Comparison of ENCODE assay signal across 8 cellular contexts in the genomic region with DNA sequence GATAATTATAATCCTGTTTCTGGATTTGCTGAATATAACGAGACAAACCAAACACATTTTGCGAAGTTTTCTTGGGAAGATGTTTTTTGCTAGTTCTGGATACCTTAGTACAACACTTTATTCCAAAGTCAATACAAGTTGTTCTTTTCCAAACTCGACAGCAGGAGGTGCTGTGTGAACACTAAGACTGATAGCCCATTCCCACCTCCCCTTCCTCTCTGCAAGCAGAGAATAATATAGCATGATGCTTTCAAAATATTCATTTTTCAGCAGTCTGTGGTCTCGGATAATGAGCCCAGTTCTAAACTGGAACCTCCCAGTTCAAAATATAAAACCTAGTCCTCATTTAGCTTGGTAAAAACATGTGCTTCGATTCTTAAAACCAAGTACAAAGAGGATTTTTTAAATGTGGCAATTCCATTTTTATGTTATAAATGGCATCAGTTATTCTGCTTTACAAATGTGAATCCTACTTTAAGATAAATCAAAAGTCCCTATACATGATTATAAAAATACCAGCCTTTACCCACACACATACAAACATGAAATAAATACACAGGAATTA.
DNase-seq lines count a peak whose midpoint lies in the region; ATAC-seq, FAIRE-seq and TF ChIP-seq lines count a peak whose summit lies in the region.

No MANE protein-coding gene starts in this region.

- H3K36me3 ChIP-seq in astrocyte (ENCODE audit: insufficient read depth, low read length) (no peaks in the 10 kb centered on the region), liver (ENCODE audit: control insufficient read depth in 4 of 4, insufficient read depth in 3 of 4, low read depth in 1 of 4, low read length in 3 of 4) (no peaks in the 10 kb centered on the region)

- H3K4me3 Mint-ChIP-seq in H9, result no peak overlapping the region
- H3K4me3 Mint-ChIP-seq in astrocyte (ENCODE audit: unreplicated experiment), result no peak overlapping the region

- peak; percentile 41 for FAIRE-seq in astrocyte (lab: Jason Lieb, UNC)

- H2AFZ ChIP-seq in H9 (ENCODE audit: low read length), result no peak overlapping the region
- no peak overlapping the region for H2AFZ ChIP-seq in astrocyte (ENCODE audit: low read depth, low read length)

- no peak overlapping the region for H2BK120ac ChIP-seq in H9 (ENCODE audit: low read depth, low read length, poor library complexity, severe bottlenecking)

- H3K27ac ChIP-seq in H9 (ENCODE audit: insufficient read length, low read depth, low read length) (no peak overlapping the region), astrocyte (ENCODE audit: low read depth, low read length) (no peak overlapping the region), liver (ENCODE audit: low read depth in 1 of 2, low read length in 2 of 2) (no peak overlapping the region)

- no CpG with 5 or more reads among the region's 5 CpGs for WGBS in H9 (ENCODE audit: extremely low coverage, insufficient read length, low lambda C conversion rate)
- 22% methylated on average over 5 of the region's 5 CpGs for WGBS in liver

- H3K4me1 Mint-ChIP-seq in H9 (peaks cover 38 to 49% of the 10 kb centered on the region in 2 experiments), astrocyte (ENCODE audit: low read depth, unreplicated experiment) (peaks cover 9% of the 10 kb centered on the region)

- H3K79me2 ChIP-seq in H9 (ENCODE audit: insufficient read depth, low read length), result no peaks in the 10 kb centered on the region
- no peaks in the 10 kb centered on the region for H3K79me2 ChIP-seq in astrocyte (ENCODE audit: insufficient read depth, low read length)

- no peaks in the 10 kb centered on the region for H3K9me3 Mint-ChIP-seq in H9
- H3K9me3 Mint-ChIP-seq in astrocyte (ENCODE audit: unreplicated experiment), result no peaks in the 10 kb centered on the region

- no peak overlapping the region for H3T11ph ChIP-seq in H9 (ENCODE audit: low read length)

- H2AK5ac ChIP-seq in H9 (ENCODE audit: insufficient read length, low read length), result no peak overlapping the region

- H3K27me3 Mint-ChIP-seq in H9 (ENCODE audit: low read depth) (no peaks in the 10 kb centered on the region), astrocyte (ENCODE audit: low read depth, unreplicated experiment) (no peaks in the 10 kb centered on the region)

- H3K4me2 ChIP-seq in H9 (ENCODE audit: insufficient read depth, insufficient read length, low read length) (no peak overlapping the region), astrocyte (ENCODE audit: low read length) (no peak overlapping the region)

- no peak overlapping the region for H4K91ac ChIP-seq in H9 (ENCODE audit: insufficient read length, low read depth, low read length)

- H3K79me1 ChIP-seq in H9 (ENCODE audit: insufficient read depth, low read depth, low read length, poor library complexity, severe bottlenecking), result no peaks in the 10 kb centered on the region

- H2BK20ac ChIP-seq in H9 (ENCODE audit: low read depth, low read length, poor library complexity, severe bottlenecking), result no peak overlapping the region

- H3K36me3 Mint-ChIP-seq in H9 (ENCODE audit: insufficient read depth in 1 of 3, low read depth in 3 of 3) (no peaks in the 10 kb centered on the region), astrocyte (ENCODE audit: low read depth, unreplicated experiment) (no peaks in the 10 kb centered on the region)

- intact Hi-C loops in left colon (cut with DNase I, micrococcal nuclease), result no loop called here

- no peak overlapping the region for H3K9ac ChIP-seq in H9 (ENCODE audit: extremely low read depth, insufficient read length, low read length)
- H3K9ac ChIP-seq in astrocyte (ENCODE audit: low read length), result no peak overlapping the region
- no peak overlapping the region for H3K9ac ChIP-seq in liver (ENCODE audit: low read depth in 1 of 2, low read length in 2 of 2)

- no peak overlapping the region for H3K23ac ChIP-seq in H9 (ENCODE audit: insufficient read length, low read depth, low read length)

- no peak overlapping the region for H4K8ac ChIP-seq in H9 (replicated peaks; ENCODE audit: insufficient read length, low read depth, low read length)

- peak; percentile 84 for TF ChIP-seq CTCF in H9 (conservative IDR thresholded peaks at IDR 0.05)
- TF ChIP-seq CTCF in astrocyte (IDR thresholded peaks at IDR 0.05; ENCODE audit: insufficient read depth, low read depth, low read length), result peak; percentile 58
- TF ChIP-seq CTCF in liver (IDR thresholded peaks at IDR 0.05; ENCODE audit: low read depth, low read length, missing input control), result peak; percentile 37

- H2BK12ac ChIP-seq in H9 (ENCODE audit: insufficient read length, low read depth, low read length), result no peak overlapping the region

- peak; percentile 60 to 68 for TF ChIP-seq RAD21 in liver (IDR thresholded peaks at IDR 0.05)

- DNase-seq in DMS 273 (lab: John Stamatoyannopoulos, UW; ENCODE audit: unreplicated experiment) (peak; percentile 79), H9 (peak; percentile 40), NCI-H460 (ENCODE audit: extremely low read depth, low read depth) (peak; percentile 33), astrocyte (ENCODE audit: low read depth) (peak; percentile 16), left colon (no peak)

- no peak overlapping the region for H3K4me3 ChIP-seq in astrocyte (ENCODE audit: insufficient read depth, low read depth, low read length)
- H3K4me3 ChIP-seq in liver (ENCODE audit: low read depth in 1 of 3, low read length in 3 of 3), result no peak overlapping the region

- H4K5ac ChIP-seq in H9 (ENCODE audit: insufficient read length, low read depth, low read length), result no peak overlapping the region

- H3K4ac ChIP-seq in H9 (ENCODE audit: low read depth, low read length), result no peak overlapping the region

- H3K9me3 ChIP-seq in H9 (ENCODE audit: control insufficient read depth, low read depth, low read length) (no peaks in the 10 kb centered on the region), astrocyte (ENCODE audit: insufficient read depth, low read depth, low read length) (no peaks in the 10 kb centered on the region), liver (ENCODE audit: control insufficient read depth in 4 of 4, low read length in 3 of 4) (no peaks in the 10 kb centered on the region)

- ATAC-seq in left colon (no peak), HG03521 (IDR thresholded peaks at IDR 0.05; ENCODE audit: unreplicated experiment) (no peak), GM18520 (IDR thresholded peaks at IDR 0.05; ENCODE audit: unreplicated experiment) (no peak)

- H2BK15ac ChIP-seq in H9 (ENCODE audit: low read depth, low read length), result no peak overlapping the region

- H4K20me1 ChIP-seq in H9 (ENCODE audit: control insufficient read depth, insufficient read depth, insufficient read length), result no peaks in the 10 kb centered on the region
- H4K20me1 ChIP-seq in astrocyte (ENCODE audit: insufficient read depth, low read length), result no peaks in the 10 kb centered on the region

- H3K27ac Mint-ChIP-seq in H9 (no peak overlapping the region), astrocyte (ENCODE audit: unreplicated experiment) (no peak overlapping the region)

- no peak overlapping the region for H2BK5ac ChIP-seq in H9 (ENCODE audit: insufficient read length, low read length)

- H3K14ac ChIP-seq in H9 (ENCODE audit: insufficient read depth, low read length), result no peak overlapping the region

- H3K27me3 ChIP-seq in H9 (ENCODE audit: insufficient read depth, low read length) (no peaks in the 10 kb centered on the region), astrocyte (ENCODE audit: insufficient read depth, low read length) (no peaks in the 10 kb centered on the region), liver (ENCODE audit: control insufficient read depth in 4 of 4, insufficient read depth in 4 of 4, low read length in 3 of 4) (peaks cover 0 to 5% (median 0%) of the 10 kb centered on the region in 4 donors)

- H3K4me1 ChIP-seq in H9 (ENCODE audit: insufficient read depth, low read length) (peaks cover 4% of the 10 kb centered on the region), astrocyte (ENCODE audit: insufficient read depth, low read length) (no peaks in the 10 kb centered on the region), liver (ENCODE audit: control insufficient read depth in 4 of 4, insufficient read depth in 4 of 4, low read length in 3 of 4) (no peaks in the 10 kb centered on the region)

- no peaks in the 10 kb centered on the region for H3K23me2 ChIP-seq in H9 (ENCODE audit: insufficient read length, low read depth, low read length, poor library complexity, severe bottlenecking)

- H3K56ac ChIP-seq in H9 (ENCODE audit: insufficient read length, low read depth, low read length), result no peak overlapping the region

- H3K18ac ChIP-seq in H9 (ENCODE audit: insufficient read length, low read depth, low read length), result no peak overlapping the region

TF ChIP-seq in liver, 16 proteins besides CTCF, POLR2A, EP300 and RAD21 (continues in another document):
- TF ChIP-seq SP1 (IDR thresholded peaks at IDR 0.05) (no peak), HNF4G (IDR thresholded peaks at IDR 0.05) (no peak), GABPA (IDR thresholded peaks at IDR 0.05 in 1 of 2, conservative IDR thresholded peaks at IDR 0.05 in 1 of 2) (no peak), ZBTB33 (IDR thresholded peaks at IDR 0.05) (no peak), YY1 (IDR thresholded peaks at IDR 0.05) (no peak), JUND (IDR thresholded peaks at IDR 0.05) (no peak), RXRA (IDR thresholded peaks at IDR 0.05) (no peak), NR2F2 (IDR thresholded peaks at IDR 0.05) (no peak), EGR1 (IDR thresholded peaks at IDR 0.05; ENCODE audit: low read depth in 2 of 2) (no peak)
- TF ChIP-seq, protein P1, sequence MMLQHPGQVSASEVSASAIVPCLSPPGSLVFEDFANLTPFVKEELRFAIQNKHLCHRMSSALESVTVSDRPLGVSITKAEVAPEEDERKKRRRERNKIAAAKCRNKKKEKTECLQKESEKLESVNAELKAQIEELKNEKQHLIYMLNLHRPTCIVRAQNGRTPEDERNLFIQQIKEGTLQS (IDR thresholded peaks at IDR 0.05), result no peak
- TF ChIP-seq, protein P2, sequence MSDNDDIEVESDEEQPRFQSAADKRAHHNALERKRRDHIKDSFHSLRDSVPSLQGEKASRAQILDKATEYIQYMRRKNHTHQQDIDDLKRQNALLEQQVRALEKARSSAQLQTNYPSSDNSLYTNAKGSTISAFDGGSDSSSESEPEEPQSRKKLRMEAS (IDR thresholded peaks at IDR 0.05), result no peak

Comparison
In these comparisons a context has a peak if more than half of its experiments do, and no peak if none do; other contexts are left out.
1. DNase-seq: peak in DMS 273 (single experiment), H9 (single experiment), NCI-H460 (single experiment) and astrocyte (single experiment); none in left colon (0 of 2).
2. Peak in every context shown above with its lines, with median percentiles within 50 percentile points of each other: CTCF ChIP-seq.